ENCODE assay signal across 7 cellular contexts in the genomic region with DNA sequence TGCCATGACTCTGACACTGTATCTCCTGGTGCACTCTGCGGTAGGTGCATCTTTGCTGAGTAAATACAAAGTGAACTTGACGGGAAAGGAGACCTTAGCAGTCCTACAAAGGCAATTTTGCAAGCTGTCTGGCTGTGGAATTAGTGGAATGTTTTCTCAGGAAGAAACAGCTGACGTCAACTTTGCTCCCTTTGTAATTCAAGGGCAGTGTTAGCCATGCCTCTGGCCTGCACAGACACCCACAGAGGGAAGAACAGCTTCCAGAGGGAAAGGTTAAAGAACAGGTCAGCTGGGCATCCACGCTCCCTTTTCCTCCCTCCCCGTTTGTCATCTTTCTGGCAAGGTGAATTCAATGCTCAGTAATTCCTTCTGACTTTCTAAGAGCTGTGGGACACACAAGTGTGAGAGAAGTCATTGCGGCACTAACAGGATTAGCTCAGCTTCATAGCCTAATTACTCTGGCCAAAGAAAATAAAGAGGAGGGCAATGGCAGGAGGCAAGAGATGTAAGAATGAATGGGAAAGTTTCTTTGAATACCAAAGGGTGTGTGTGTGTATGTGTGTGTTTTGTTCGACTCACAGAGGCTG.
A peak's percentile ranks its signal among the peaks of the same experiment; 100 is the strongest.
DNase-seq lines count a peak whose midpoint lies in the region; ATAC-seq and TF ChIP-seq lines count a peak whose summit lies in the region.

No MANE protein-coding gene starts in this region.

- no peak overlapping the region for H3K9ac ChIP-seq in mesenchymal stem cell (ENCODE audit: low read length)

- H3K4ac ChIP-seq in mesenchymal stem cell (ENCODE audit: low read depth in 1 of 2, low read length in 2 of 2) = no peak overlapping the region

- peak; percentile 16 for DNase-seq in NCI-H82 treated with DMSO at 0.1 percent for 48 hours (lab: John Stamatoyannopoulos, UW; ENCODE audit: unreplicated experiment)
- peak; percentile 21 for DNase-seq in fibroblast of mammary gland (ENCODE audit: low read depth)
- peak; percentile 62 for DNase-seq in mesenchymal stem cell
- no peak for DNase-seq in PC-9
- no peak for DNase-seq in posterior cingulate gyrus
- DNase-seq in ureter (ENCODE audit: low spot score) = no peak
- no peak for DNase-seq in mucosa of descending colon

- H3K4me3 ChIP-seq in fibroblast of mammary gland (ENCODE audit: control insufficient read depth, low read depth, low read length) (no peak overlapping the region), mesenchymal stem cell (ENCODE audit: insufficient read depth in 1 of 2, low read depth in 1 of 2, low read length in 2 of 2) (no peak overlapping the region), PC-9 (no peak overlapping the region), mucosa of descending colon (no peak overlapping the region)

- no peak overlapping the region for H2AK5ac ChIP-seq in mesenchymal stem cell (ENCODE audit: low read length, severe bottlenecking)

- H3K4me2 ChIP-seq in mesenchymal stem cell (ENCODE audit: low read length, poor library complexity, severe bottlenecking) = peak overlapping the region; percentile 56
- no peak overlapping the region for H3K4me2 ChIP-seq in PC-9

- peak overlapping the region; percentile 98 for H3K27ac ChIP-seq in mesenchymal stem cell (ENCODE audit: low read length, poor library complexity, severe bottlenecking)
- H3K27ac ChIP-seq in PC-9 = no peak overlapping the region

- CTCF ChIA-PET in PC-9 (lab: Charles Lee) = no interaction called here

- TF ChIP-seq CTCF in fibroblast of mammary gland (conservative IDR thresholded peaks at IDR 0.05; ENCODE audit: control insufficient read depth, insufficient read depth, low read depth, low read length) = no peak
- TF ChIP-seq CTCF in PC-9 (conservative IDR thresholded peaks at IDR 0.05) = no peak
- TF ChIP-seq CTCF in mucosa of descending colon (IDR thresholded peaks at IDR 0.05) = no peak

- POLR2A ChIA-PET in PC-9 (lab: Charles Lee; ENCODE audit: unreplicated experiment) = no interaction called here

- H3K18ac ChIP-seq in mesenchymal stem cell (ENCODE audit: low read depth in 1 of 2, low read length in 2 of 2) = no peak overlapping the region

- BruUV-seq in PC-9 (replicated peaks; lab: Mats Ljungman, UMichigan) = no TSS peak

- no peaks in the 10 kb centered on the region for H3K9me3 ChIP-seq in mesenchymal stem cell (ENCODE audit: control insufficient read depth, low read length)
- H3K9me3 ChIP-seq in PC-9 (ENCODE audit: insufficient read depth, low read depth) = no peaks in the 10 kb centered on the region
- peaks cover 39% of the 10 kb centered on the region for H3K9me3 ChIP-seq in mucosa of descending colon

- H2BK5ac ChIP-seq in mesenchymal stem cell (ENCODE audit: low read depth, low read length, poor library complexity, severe bottlenecking) = no peak overlapping the region

- H3K23ac ChIP-seq in mesenchymal stem cell (ENCODE audit: low read length in 2 of 2) = no peak overlapping the region

- H2AFZ ChIP-seq in mesenchymal stem cell (ENCODE audit: low read depth, low read length) (no peak overlapping the region), PC-9 (no peak overlapping the region)

- H4K20me1 ChIP-seq in PC-9 (ENCODE audit: insufficient read depth) = no peaks in the 10 kb centered on the region

- H2BK120ac ChIP-seq in mesenchymal stem cell (ENCODE audit: low read depth, low read length) = no peak overlapping the region

- H2BK12ac ChIP-seq in mesenchymal stem cell (ENCODE audit: low read length in 2 of 2) = no peak overlapping the region

- peak overlapping the region in 1 of 2 experiments; percentile 56 for H3K14ac ChIP-seq in mesenchymal stem cell (ENCODE audit: low read length in 2 of 2)

- no peaks in the 10 kb centered on the region for H3K79me2 ChIP-seq in PC-9 (ENCODE audit: low read depth)

- WGBS in mesenchymal stem cell = 27% methylated on average over 7 of the region's 7 CpGs

- no peaks in the 10 kb centered on the region for H3K36me3 ChIP-seq in mesenchymal stem cell (ENCODE audit: control insufficient read depth in 1 of 2, insufficient read depth in 2 of 2, low read depth in 1 of 2, low read length in 2 of 2)
- no peaks in the 10 kb centered on the region for H3K36me3 ChIP-seq in PC-9 (ENCODE audit: low read depth)
- H3K36me3 ChIP-seq in mucosa of descending colon (ENCODE audit: low read depth) = no peaks in the 10 kb centered on the region

- no peaks in the 10 kb centered on the region for H3K9me2 ChIP-seq in PC-9 (ENCODE audit: insufficient read depth)

- no peak overlapping the region for H4K91ac ChIP-seq in mesenchymal stem cell (ENCODE audit: low read length)

- H3F3A ChIP-seq in PC-9 (ENCODE audit: insufficient read depth, low read depth) = no peaks in the 10 kb centered on the region

- H3K27me3 ChIP-seq in mesenchymal stem cell (ENCODE audit: control insufficient read depth in 1 of 2, insufficient read depth in 1 of 2, low read length in 2 of 2) (no peaks in the 10 kb centered on the region), PC-9 (ENCODE audit: insufficient read depth, low read depth) (no peaks in the 10 kb centered on the region)

- peaks cover 4% of the 10 kb centered on the region for H3K4me1 ChIP-seq in mesenchymal stem cell (ENCODE audit: control insufficient read depth, insufficient read depth, low read depth, low read length)
- no peaks in the 10 kb centered on the region for H3K4me1 ChIP-seq in PC-9 (replicated peaks; ENCODE audit: insufficient read depth)
- H3K4me1 ChIP-seq in mucosa of descending colon (ENCODE audit: low read depth) = no peaks in the 10 kb centered on the region

- H4K8ac ChIP-seq in mesenchymal stem cell (ENCODE audit: low read length) = no peak overlapping the region

- no peaks in the 10 kb centered on the region for H3K79me1 ChIP-seq in mesenchymal stem cell (replicated peaks; ENCODE audit: low read length, poor library complexity, severe bottlenecking)

- ATAC-seq in mucosa of descending colon = no peak

- H2BK15ac ChIP-seq in mesenchymal stem cell (ENCODE audit: low read depth, poor library complexity, severe bottlenecking) = no peak overlapping the region

- intact Hi-C loops in PC-9 (cut with micrococcal nuclease; ENCODE audit: unreplicated experiment) (no loop called here), posterior cingulate gyrus (cut with DNase I) (no loop called here), mucosa of descending colon (cut with DNase I, micrococcal nuclease) (no loop called here)

Comparison
In these comparisons a context has a peak if more than half of its experiments do, and no peak if none do; other contexts are left out.
1. DNase-seq: peak in NCI-H82 treated with DMSO at 0.1 percent for 48 hours (single experiment), fibroblast of mammary gland (single experiment) and mesenchymal stem cell (single experiment); none in PC-9 (0 of 2), posterior cingulate gyrus (0 of 10), ureter (single experiment) and mucosa of descending colon (0 of 3).